In the genomic region with DNA sequence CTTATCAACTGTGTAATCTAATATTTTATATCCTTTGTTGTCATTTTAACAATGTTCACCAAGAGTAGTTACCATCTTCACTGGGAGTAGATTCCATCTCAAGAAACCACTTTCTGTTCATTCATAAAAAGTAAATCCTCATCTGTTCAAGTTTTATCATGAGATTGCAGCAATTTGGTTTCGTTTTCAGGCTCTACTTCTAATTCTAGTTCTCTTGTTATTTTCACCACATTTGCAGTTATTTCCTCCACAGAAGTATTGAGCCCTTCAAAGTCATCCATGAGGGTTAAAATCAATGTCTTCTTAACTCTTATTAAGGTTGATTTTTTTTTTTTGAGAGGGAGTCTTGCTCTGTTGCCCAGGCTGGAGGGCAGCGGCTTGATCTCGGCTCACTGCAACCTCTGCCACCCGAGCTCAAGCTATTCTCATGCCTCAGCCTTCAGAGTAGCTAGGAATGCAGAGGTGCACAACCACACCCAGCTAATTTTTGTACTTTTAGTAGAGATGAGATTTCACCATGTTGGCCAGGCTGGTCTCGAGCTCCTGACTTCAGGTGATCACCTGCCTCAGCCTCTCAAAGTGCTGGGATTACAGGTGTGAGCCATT, we compare ENCODE assay signal across 24 cellular contexts.
"Had no signal": no experiment of that assay in that cellular context is flagged by ENCODE, and none has a peak within 500 bp of the region (broad histone marks: within the 10 kb centered on the region; RNA-seq: fewer than 3 reads in every experiment).

No MANE protein-coding gene starts in this region.

- H3K4me1 ChIP-seq: ascending aorta, neural progenitor cell, vagina had no signal

- H3K9me3 Mint-ChIP-seq: mesothelial cell of epicardium, neural progenitor cell, type B pancreatic cell had no signal

- H3K27ac Mint-ChIP-seq: activated naive CD4-positive, alpha-beta T cell treated with anti-CD3 and anti-CD28 coated beads, Interleukin-2, amount 50 U/mL, for 72 hours; mesothelial cell of epicardium; naive thymus-derived CD8-positive, alpha-beta T cell; neural progenitor cell; progenitor cell of endocrine pancreas; type B pancreatic cell had no signal

- H3K27ac ChIP-seq: ascending aorta, brain microvascular endothelial cell, neural progenitor cell, thoracic aorta, vagina, WERI-Rb-1 had no signal

- H3K9ac ChIP-seq: neural progenitor cell had no signal

- H3K27me3 ChIP-seq: ascending aorta, brain microvascular endothelial cell, neural progenitor cell, vagina had no signal

- H3K9me3 ChIP-seq: ascending aorta, thoracic aorta, vagina had no signal

- H3K36me3 Mint-ChIP-seq: activated naive CD4-positive, alpha-beta T cell treated with anti-CD3 and anti-CD28 coated beads, Interleukin-2, amount 50 U/mL, for 72 hours; mesothelial cell of epicardium; naive thymus-derived CD8-positive, alpha-beta T cell; neural progenitor cell; type B pancreatic cell had no signal

- H2AFZ ChIP-seq: neural progenitor cell had no signal

- H3K4me2 ChIP-seq: neural progenitor cell had no signal

- H3K4me1 Mint-ChIP-seq: mesothelial cell of epicardium; naive thymus-derived CD8-positive, alpha-beta T cell; neural progenitor cell had no signal

- H3K4me3 Mint-ChIP-seq: mesothelial cell of epicardium; naive thymus-derived CD8-positive, alpha-beta T cell; neural progenitor cell; type B pancreatic cell had no signal

- H3K27me3 Mint-ChIP-seq: naive thymus-derived CD8-positive, alpha-beta T cell; progenitor cell of endocrine pancreas; type B pancreatic cell had no signal

- H3K36me3 ChIP-seq: brain microvascular endothelial cell, neural progenitor cell, vagina, WERI-Rb-1 had no signal

- DNase-seq: activated CD4-positive, alpha-beta T cell treated with anti-CD3 and anti-CD28 coated beads, Interleukin-2, amount 50 U/mL, for 1 hour; activated CD4-positive, CD25-positive, alpha-beta regulatory T cell treated with anti-CD3 and anti-CD28 coated beads, Interleukin-2, amount 50 U/mL, for 72 hours; activated gamma-delta T cell treated with Interleukin-2 at 50 U/mL for 16 hours; activated T-cell treated with anti-CD3 and anti-CD28 coated beads, Interleukin-2, amount 50 U/mL, for 1 hour; brain microvascular endothelial cell; caudate nucleus; dermis blood vessel endothelial cell; effector CD8-positive, alpha-beta T cell; erythroblast; left ventricle myocardium superior; mammary epithelial cell; naive thymus-derived CD8-positive, alpha-beta T cell; retina; stimulated activated CD4-positive, alpha-beta T cell treated with anti-CD3 and anti-CD28 coated beads, Interleukin-2, amount 100 ng/mL, for 48 hours; stimulated activated naive CD4-positive, alpha-beta T cell treated with Interleukin-2 at 50 U/mL for 16 hours; WERI-Rb-1 had no signal

- H3K4me3 ChIP-seq: ascending aorta, neural progenitor cell, thoracic aorta, vagina had no signal

- ATAC-seq: activated naive CD4-positive, alpha-beta T cell treated with anti-CD3 and anti-CD28 coated beads, Interleukin-2, amount 50 U/mL, for 72 hours; left ventricle myocardium superior; naive thymus-derived CD8-positive, alpha-beta T cell had no signal
